In genomic region chr9:33813712-33814641, GRCh38 we compare ENCODE assay signal across 8 cellular contexts. TPM values are rescaled to one million over a fixed set of nuclear protein-coding genes. Genes with fewer than 3 reads are reported as not detected.
DNase-seq lines count a peak whose midpoint lies in the region; ATAC-seq, FAIRE-seq and TF ChIP-seq lines count a peak whose summit lies in the region.

No MANE protein-coding gene starts in this region.

- H3K4me1 Mint-ChIP-seq in CD8-positive, alpha-beta T cell (ENCODE audit: low read depth) = peaks cover 30% of the 10 kb centered on the region
- peaks cover 31% of the 10 kb centered on the region for H3K4me1 Mint-ChIP-seq in central memory CD8-positive, alpha-beta T cell
- H3K4me1 Mint-ChIP-seq in type B pancreatic cell (ENCODE audit: unreplicated experiment) = peaks cover 12% of the 10 kb centered on the region

- FAIRE-seq in H54 (lab: Jason Lieb, UNC) = peak; percentile 92

- peak overlapping the region; percentile 43 for H3K4me2 ChIP-seq in OCI-LY7 (ENCODE audit: low read length)

- peak overlapping the region; percentile 41 for H3K27ac Mint-ChIP-seq in CD8-positive, alpha-beta T cell
- peak overlapping the region; percentile 96 for H3K27ac Mint-ChIP-seq in central memory CD8-positive, alpha-beta T cell (ENCODE audit: low read depth)
- H3K27ac Mint-ChIP-seq in type B pancreatic cell = peak overlapping the region; percentile 96

- H3K27me3 Mint-ChIP-seq in CD8-positive, alpha-beta T cell (ENCODE audit: low read depth) = peaks cover 2% of the 10 kb centered on the region
- no peaks in the 10 kb centered on the region for H3K27me3 Mint-ChIP-seq in central memory CD8-positive, alpha-beta T cell
- no peaks in the 10 kb centered on the region for H3K27me3 Mint-ChIP-seq in type B pancreatic cell

- H2AFZ ChIP-seq in OCI-LY7 (ENCODE audit: low read length) = peak overlapping the region; percentile 89

- POLR2A ChIA-PET in CD8-positive, alpha-beta T cell (lab: Charles Lee) = interaction anchor here (0.6 to 1.0 kb wide), 4 partner anchors 34 to 342 kb away, joined by 3 to 4 read pairs (median 4); no protein-coding TSS in a partner anchor
- POLR2A ChIA-PET in OCI-LY7 (lab: Charles Lee) = interaction anchor here (0.6 to 2.1 kb wide), 11 partner anchors 19 to 520 kb away, joined by 3 to 8 read pairs (median 4); no protein-coding TSS in a partner anchor

- no peaks in the 10 kb centered on the region for H3K9me2 ChIP-seq in OCI-LY7 (ENCODE audit: insufficient read depth, low read length)

- no peak for ATAC-seq in CD8-positive, alpha-beta T cell
- no peak for ATAC-seq in central memory CD8-positive, alpha-beta T cell (replicated peaks; ENCODE audit: extremely low read depth, poor library complexity, severe bottlenecking)
- ATAC-seq in GM21360 (IDR thresholded peaks at IDR 0.05; ENCODE audit: unreplicated experiment) = no peak

- peaks cover 4% of the 10 kb centered on the region; the same call in 1 of the 2 replicates for H4K20me1 ChIP-seq in OCI-LY7 (ENCODE audit: insufficient read depth, low read length)

- peaks cover 15% of the 10 kb centered on the region for H3K79me2 ChIP-seq in OCI-LY7 (ENCODE audit: insufficient read depth, low read depth, low read length)

- no peak for TF ChIP-seq POLR2A in H54 (IDR thresholded peaks at IDR 0.05; ENCODE audit: low read depth, low read length)

- CTCF ChIA-PET in CD8-positive, alpha-beta T cell (lab: Charles Lee) = interaction anchor here (0.6 to 5.1 kb wide), 32 partner anchors 9 to 1282 kb away, joined by 3 to 73 read pairs (median 4); partner anchors contain the start of gene PIGO
- CTCF ChIA-PET in OCI-LY7 (lab: Charles Lee; ENCODE audit: unreplicated experiment) = interaction anchor here (0.6 to 1.4 kb wide), 3 partner anchors 24 to 38 kb away, joined by 3 to 4 read pairs (median 3); no protein-coding TSS in a partner anchor

- H3K27me3 ChIP-seq in CD8-positive, alpha-beta T cell (ENCODE audit: insufficient read depth, low read length) = no peaks in the 10 kb centered on the region

- no peak overlapping the region for H3K27ac ChIP-seq in CD8-positive, alpha-beta T cell (ENCODE audit: low read depth, low read length)
- peak overlapping the region; percentile 89 for H3K27ac ChIP-seq in OCI-LY7 (ENCODE audit: low read depth, low read length, poor library complexity, severe bottlenecking)

- H3K36me3 Mint-ChIP-seq in CD8-positive, alpha-beta T cell = peaks cover 3% of the 10 kb centered on the region
- peaks cover 11% of the 10 kb centered on the region for H3K36me3 Mint-ChIP-seq in central memory CD8-positive, alpha-beta T cell (ENCODE audit: insufficient read depth)
- no peaks in the 10 kb centered on the region for H3K36me3 Mint-ChIP-seq in type B pancreatic cell

- no peaks in the 10 kb centered on the region for H3K36me3 ChIP-seq in CD8-positive, alpha-beta T cell (ENCODE audit: insufficient read depth, low read length)
- 0 out of 2 replicates have a peak, but pooled peaks cover under 1% of the 10 kb centered on the region for H3K36me3 ChIP-seq in OCI-LY7 (ENCODE audit: insufficient read depth, low read length)

- no peak overlapping the region for H3K4me3 ChIP-seq in CD8-positive, alpha-beta T cell (ENCODE audit: low read depth, low read length)
- H3K4me3 ChIP-seq in OCI-LY7 (ENCODE audit: low read depth, low read length, poor library complexity, severe bottlenecking) = no peak overlapping the region

- no peaks in the 10 kb centered on the region for H3K9me3 Mint-ChIP-seq in CD8-positive, alpha-beta T cell
- H3K9me3 Mint-ChIP-seq in central memory CD8-positive, alpha-beta T cell = no peaks in the 10 kb centered on the region
- no peaks in the 10 kb centered on the region for H3K9me3 Mint-ChIP-seq in type B pancreatic cell

- H3K4me3 Mint-ChIP-seq in CD8-positive, alpha-beta T cell = no peak overlapping the region
- no peak overlapping the region for H3K4me3 Mint-ChIP-seq in central memory CD8-positive, alpha-beta T cell
- peak overlapping the region; percentile 45 for H3K4me3 Mint-ChIP-seq in type B pancreatic cell

- H3K4me1 ChIP-seq in CD8-positive, alpha-beta T cell (ENCODE audit: insufficient read depth, low read length) = peaks cover 14% of the 10 kb centered on the region
- peaks cover 37% of the 10 kb centered on the region for H3K4me1 ChIP-seq in OCI-LY7 (ENCODE audit: insufficient read depth, low read length, poor library complexity, severe bottlenecking)

- H3K9me3 ChIP-seq in CD8-positive, alpha-beta T cell (ENCODE audit: low read length) = no peaks in the 10 kb centered on the region
- no peaks in the 10 kb centered on the region for H3K9me3 ChIP-seq in OCI-LY7 (ENCODE audit: low read length)

- BruUV-seq in OCI-LY7 (replicated peaks; lab: Mats Ljungman, UMichigan) = no TSS peak

- intact Hi-C loops in CD8-positive, alpha-beta T cell (cut with DNase I, micrococcal nuclease) = loop anchor here (1.0 to 10.0 kb wide), 5 partner anchors 38 to 438 kb away; partner anchors contain the start of gene NOL6 (in 1 of the 2)
- intact Hi-C loops in OCI-LY7 (cut with micrococcal nuclease; ENCODE audit: unreplicated experiment) = loop anchor here (10.0 kb wide), 1 partner anchor 311 kb away; the partner anchor contains the start of gene DCAF12

- DNase-seq in CD8-positive, alpha-beta T cell = peak in 3 of 7 experiments; percentile 11 to 48 (median 26)
- DNase-seq in H54 (ENCODE audit: insufficient read length, low spot score) (peak; percentile 62), OCI-LY7 (ENCODE audit: low spot score) (peak; percentile 78), lung microvascular endothelial cell (ENCODE audit: low read depth in 2 of 2) (peak; percentile 63 to 96), type B pancreatic cell (ENCODE audit: extremely low spot score, unreplicated experiment) (no peak), NCI-H510A (lab: John Stamatoyannopoulos, UW) (no peak)
- DNase-seq in central memory CD8-positive, alpha-beta T cell (ENCODE audit: low spot score in 2 of 2) = no peak

- TF ChIP-seq CTCF in CD8-positive, alpha-beta T cell (IDR thresholded peaks at IDR 0.05) = peak; percentile 64
- TF ChIP-seq CTCF in OCI-LY7 (conservative IDR thresholded peaks at IDR 0.05; ENCODE audit: low read length) (peak; percentile 83), type B pancreatic cell (conservative IDR thresholded peaks at IDR 0.05) (peak; percentile 90)

RNA-seq across cellular contexts. Expression of gene UBE2R2, which starts 3.0 kb away (rescaled TPM):
- total RNA-seq in CD8-positive, alpha-beta T cell = 10 to 100 TPM; 20.0 to 20.1 TPM
- 10.9 and 13.7 TPM in 2 replicates for total RNA-seq in OCI-LY7 (2014; rRNA removed; shearing (Covaris generic))
- total RNA-seq in OCI-LY7 (2022) (57.3 and 57.9 TPM in 2 replicates), lung microvascular endothelial cell (15.3 and 15.5 TPM in 2 replicates), type B pancreatic cell (ENCODE audit: low replicate concordance) (47.3 and 55.9 TPM in 2 replicates)

RNA-seq across cellular contexts. Expression of gene PRSS3, which starts 18.6 kb away (rescaled TPM):
- total RNA-seq in CD8-positive, alpha-beta T cell = not detected
- total RNA-seq in OCI-LY7 (2014; rRNA removed; shearing (Covaris generic)) = not detected in 2 replicates
- not detected in 2 replicates for total RNA-seq in OCI-LY7 (2022)
- 2.0 and 18.5 TPM in 2 replicates for total RNA-seq in lung microvascular endothelial cell
- 0.86 TPM in 1 of 2 replicates, not detected in the other for total RNA-seq in type B pancreatic cell (ENCODE audit: low replicate concordance)

Comparison
In these comparisons a context has a peak if more than half of its experiments do, and no peak if none do; other contexts are left out.
1. DNase-seq: peak in H54 (single experiment), OCI-LY7 (single experiment) and lung microvascular endothelial cell (2 of 2); none in central memory CD8-positive, alpha-beta T cell (0 of 2), type B pancreatic cell (single experiment) and NCI-H510A (single experiment).
2. H3K27ac Mint-ChIP-seq: peak in every context shown above with its lines; median percentile 96 in central memory CD8-positive, alpha-beta T cell; 96 in type B pancreatic cell; 41 in CD8-positive, alpha-beta T cell.
3. Peak in every context shown above with its lines, with median percentiles within 50 percentile points of each other: CTCF ChIP-seq.